In the genomic region with DNA sequence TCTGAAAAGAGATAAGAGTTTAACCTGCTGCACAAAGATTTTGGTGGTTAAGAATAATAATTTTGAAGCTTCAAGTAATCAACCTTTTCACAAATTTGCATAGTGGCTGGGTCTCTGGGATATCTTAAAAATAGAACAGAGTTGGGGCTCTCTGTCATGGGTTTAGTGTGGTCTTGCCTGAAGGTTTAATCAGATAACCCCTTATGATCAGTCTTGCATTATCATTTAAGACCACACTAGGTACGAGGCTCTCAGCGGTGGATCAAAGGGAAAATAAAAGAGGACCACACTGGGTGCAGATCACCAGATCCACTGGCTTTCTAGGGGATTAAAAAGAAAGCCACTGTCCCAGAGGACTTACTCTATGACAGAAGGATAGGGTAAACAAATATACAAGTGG, we compare ENCODE assay signal across 19 cellular contexts. TPM values are rescaled to one million over a fixed set of nuclear protein-coding genes. Genes with fewer than 3 reads are reported as not detected.
DNase-seq lines count a peak whose midpoint lies in the region; ATAC-seq and TF ChIP-seq lines count a peak whose summit lies in the region.
"Had no signal": no experiment of that assay in that cellular context is flagged by ENCODE, and none has a peak within 500 bp of the region (broad histone marks: within the 10 kb centered on the region; RNA-seq: fewer than 3 reads in every experiment).

No MANE protein-coding gene starts in this region.

- no peak for TF ChIP-seq CTCF in vagina (IDR thresholded peaks at IDR 0.05)

- H3K36me3 ChIP-seq in BLaER1 (peaks cover 46% of the 10 kb centered on the region), vagina (no peaks in the 10 kb centered on the region)
- H3K36me3 ChIP-seq: cardiac muscle cell, upper lobe of right lung had no signal

- no peak for TF ChIP-seq POLR2A in vagina (IDR thresholded peaks at IDR 0.05)

- no peaks in the 10 kb centered on the region for H3K27me3 ChIP-seq in BLaER1
- no peaks in the 10 kb centered on the region for H3K27me3 ChIP-seq in vagina
- H3K27me3 ChIP-seq: cardiac muscle cell, upper lobe of right lung had no signal

- peaks cover 73% of the 10 kb centered on the region for H3K4me1 Mint-ChIP-seq in T-helper 2 cell treated with Interferon-gamma antibody and Interleukin-4, amounts not matched to agents 5 μg/mL and 100 μg/mL, for 36 hours (ENCODE audit: low read depth)
- H3K4me1 Mint-ChIP-seq in activated CD8-positive, alpha-beta T cell treated with anti-CD3 and anti-CD28 coated beads, Interleukin-2, amount 10 ng/mL, durations not matched to agents 7 days and 5 days (ENCODE audit: low read depth) = peaks cover 86% of the 10 kb centered on the region
- peaks cover 64 to 90% of the 10 kb centered on the region in 2 donors for H3K4me1 Mint-ChIP-seq in immature natural killer cell

- H3K27ac ChIP-seq in BLaER1 (no peak overlapping the region; the same call in 1 of the 2 replicates), vagina (no peak overlapping the region)
- H3K27ac ChIP-seq: cardiac muscle cell, KMS-11, upper lobe of right lung had no signal

- H3K4me1 ChIP-seq in BLaER1 (peaks cover 56% of the 10 kb centered on the region), vagina (no peaks in the 10 kb centered on the region)

- H3K9me3 ChIP-seq in BLaER1 (peaks cover 46% of the 10 kb centered on the region), vagina (no peaks in the 10 kb centered on the region)
- H3K9me3 ChIP-seq: upper lobe of right lung had no signal

- peaks cover under 1% of the 10 kb centered on the region for H3K9me3 Mint-ChIP-seq in T-helper 2 cell treated with Interferon-gamma antibody and Interleukin-4, amounts not matched to agents 5 μg/mL and 100 μg/mL, for 36 hours
- H3K9me3 Mint-ChIP-seq in activated CD8-positive, alpha-beta T cell treated with anti-CD3 and anti-CD28 coated beads, Interleukin-2, amount 10 ng/mL, durations not matched to agents 7 days and 5 days (ENCODE audit: insufficient read depth) = peaks cover 11% of the 10 kb centered on the region
- H3K9me3 Mint-ChIP-seq in immature natural killer cell = no peaks in the 10 kb centered on the region

- intact Hi-C loops in vagina (cut with DNase I) = no loop called here

- no peak overlapping the region for H3K9ac ChIP-seq in BLaER1
- H3K9ac ChIP-seq: KMS-11 had no signal

- no peak for DNase-seq in T-helper 2 cell treated with Interferon-gamma antibody and Interleukin-4, amounts not matched to agents 5 μg/mL and 100 μg/mL, for 36 hours (ENCODE audit: low spot score)
- DNase-seq in T-helper 2 cell (no peak), immature natural killer cell (no peak), SHP77 (lab: John Stamatoyannopoulos, UW) (no peak), vagina (ENCODE audit: extremely low spot score in 2 of 2) (no peak), kidney glomerular epithelial cell (lab: John Stamatoyannopoulos, UW) (no peak)
- DNase-seq in activated CD8-positive, alpha-beta T cell treated with anti-CD3 and anti-CD28 coated beads, Interleukin-2, amount 10 ng/mL, durations not matched to agents 7 days and 5 days = no peak
- DNase-seq: AML-193; amygdala; Calu3; NCI-H1694; NCI-H748 treated with DMSO at 0.1 percent for 48 hours; nucleus accumbens; stimulated activated CD4-positive, alpha-beta T cell treated with anti-CD3 and anti-CD28 coated beads, Interleukin-12 subunit alpha, Interleukin-12 subunit beta, amount 100 ng/mL, for 4 hours; substantia nigra; upper lobe of right lung had no signal

- peak overlapping the region; percentile 9; the same call in 1 of the 2 replicates for H3K4me2 ChIP-seq in BLaER1
- H3K4me2 ChIP-seq: KMS-11 had no signal

- CTCF ChIA-PET in activated CD8-positive, alpha-beta T cell treated with anti-CD3 and anti-CD28 coated beads, Interleukin-2, amount 10 ng/mL, durations not matched to agents 7 days and 5 days (lab: Charles Lee) = interaction anchor here (1.0 to 1.6 kb wide), 3 partner anchors 12 to 129 kb away, joined by 3 to 4 read pairs (median 3); no protein-coding TSS in a partner anchor

- peak overlapping the region; percentile 42 for H3K4me3 Mint-ChIP-seq in T-helper 2 cell treated with Interferon-gamma antibody and Interleukin-4, amounts not matched to agents 5 μg/mL and 100 μg/mL, for 36 hours
- H3K4me3 Mint-ChIP-seq in activated CD8-positive, alpha-beta T cell treated with anti-CD3 and anti-CD28 coated beads, Interleukin-2, amount 10 ng/mL, durations not matched to agents 7 days and 5 days = no peak overlapping the region
- no peak overlapping the region for H3K4me3 Mint-ChIP-seq in immature natural killer cell

- H3K27ac Mint-ChIP-seq in T-helper 2 cell treated with Interferon-gamma antibody and Interleukin-4, amounts not matched to agents 5 μg/mL and 100 μg/mL, for 36 hours = peak overlapping the region; percentile 47
- H3K27ac Mint-ChIP-seq in activated CD8-positive, alpha-beta T cell treated with anti-CD3 and anti-CD28 coated beads, Interleukin-2, amount 10 ng/mL, durations not matched to agents 7 days and 5 days = peak overlapping the region; percentile 39
- H3K27ac Mint-ChIP-seq in immature natural killer cell = peak overlapping the region in 4 of 6 donors; percentile 15 to 68 (median 36)

- no peaks in the 10 kb centered on the region for H3K27me3 Mint-ChIP-seq in T-helper 2 cell treated with Interferon-gamma antibody and Interleukin-4, amounts not matched to agents 5 μg/mL and 100 μg/mL, for 36 hours (ENCODE audit: low read depth)
- H3K27me3 Mint-ChIP-seq in activated CD8-positive, alpha-beta T cell treated with anti-CD3 and anti-CD28 coated beads, Interleukin-2, amount 10 ng/mL, durations not matched to agents 7 days and 5 days (ENCODE audit: low read depth) = no peaks in the 10 kb centered on the region
- H3K27me3 Mint-ChIP-seq in immature natural killer cell (ENCODE audit: low read depth in 3 of 3) = no peaks in the 10 kb centered on the region

- no peak overlapping the region for H3K4me3 ChIP-seq in BLaER1
- no peak overlapping the region for H3K4me3 ChIP-seq in vagina
- H3K4me3 ChIP-seq: cardiac muscle cell, upper lobe of right lung had no signal

- peaks cover 48% of the 10 kb centered on the region for H3K36me3 Mint-ChIP-seq in T-helper 2 cell treated with Interferon-gamma antibody and Interleukin-4, amounts not matched to agents 5 μg/mL and 100 μg/mL, for 36 hours (ENCODE audit: low read depth)
- H3K36me3 Mint-ChIP-seq in activated CD8-positive, alpha-beta T cell treated with anti-CD3 and anti-CD28 coated beads, Interleukin-2, amount 10 ng/mL, durations not matched to agents 7 days and 5 days (ENCODE audit: low read depth) = peaks cover 63% of the 10 kb centered on the region
- peaks cover 0 to 7% (median 0%) of the 10 kb centered on the region in 3 donors for H3K36me3 Mint-ChIP-seq in immature natural killer cell

- POLR2A ChIA-PET in activated CD8-positive, alpha-beta T cell treated with anti-CD3 and anti-CD28 coated beads, Interleukin-2, amount 10 ng/mL, durations not matched to agents 7 days and 5 days (lab: Charles Lee) = interaction anchor here (0.9 to 5.1 kb wide), 3 partner anchors 8 to 17 kb away, joined by 3 to 19 read pairs (median 4); no protein-coding TSS in a partner anchor

- peak; percentile 23 for ATAC-seq in activated CD8-positive, alpha-beta T cell treated with anti-CD3 and anti-CD28 coated beads, Interleukin-2, amount 10 ng/mL, durations not matched to agents 7 days and 5 days
- ATAC-seq: upper lobe of right lung had no signal

- H4K20me1 ChIP-seq in BLaER1 = peaks cover 88% of the 10 kb centered on the region

RNA-seq across cellular contexts. Expression of gene LRRC8C, which starts 19.5 kb away (rescaled TPM):
- total RNA-seq in activated CD8-positive, alpha-beta T cell treated with anti-CD3 and anti-CD28 coated beads, Interleukin-2, amount 10 ng/mL, durations not matched to agents 7 days and 5 days = 10 to 100 TPM; 32.9 to 35.0 TPM
- polyA plus RNA-seq in immature natural killer cell = 1 to 10 TPM; 3.5 to 7.3 (median 4.1) TPM
- 5.4 TPM for total RNA-seq in vagina
